Comparison of ENCODE assay signal across 7 cellular contexts in the genomic region with DNA sequence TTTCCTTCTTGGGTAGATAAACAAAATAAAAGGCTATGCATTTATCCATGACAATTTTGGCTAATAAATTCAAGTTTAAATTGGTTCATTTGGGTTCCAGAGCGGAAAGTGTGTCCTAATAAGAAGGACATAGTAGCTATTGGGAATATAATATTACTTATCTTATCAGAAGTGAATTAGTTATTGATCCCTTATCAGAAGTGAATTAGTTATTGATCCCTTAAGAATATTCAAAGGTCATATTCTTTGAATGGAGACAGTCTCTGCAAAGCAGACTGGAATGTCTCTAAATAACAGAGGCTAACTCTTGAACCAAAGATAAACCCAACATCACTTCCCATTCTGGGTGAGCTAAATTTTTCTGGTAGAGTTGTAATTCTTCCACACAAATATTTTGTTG.
"Had no signal": no experiment of that assay in that cellular context is flagged by ENCODE, and none has a peak within 500 bp of the region (broad histone marks: within the 10 kb centered on the region; RNA-seq: fewer than 3 reads in every experiment).

No MANE protein-coding gene starts in this region.

- H3K27ac ChIP-seq: HL-60, KMS-11 had no signal

- DNase-seq: IMR-90, KBM-7, KG1 had no signal

- H3K9ac ChIP-seq: KMS-11 had no signal

- H3K4me2 ChIP-seq: KMS-11 had no signal

- FAIRE-seq: HepG2, HTR-8/SVneo had no signal

- ATAC-seq: HepG2 had no signal
